14 cellular contexts compared by ENCODE assay signal in the genomic region with DNA sequence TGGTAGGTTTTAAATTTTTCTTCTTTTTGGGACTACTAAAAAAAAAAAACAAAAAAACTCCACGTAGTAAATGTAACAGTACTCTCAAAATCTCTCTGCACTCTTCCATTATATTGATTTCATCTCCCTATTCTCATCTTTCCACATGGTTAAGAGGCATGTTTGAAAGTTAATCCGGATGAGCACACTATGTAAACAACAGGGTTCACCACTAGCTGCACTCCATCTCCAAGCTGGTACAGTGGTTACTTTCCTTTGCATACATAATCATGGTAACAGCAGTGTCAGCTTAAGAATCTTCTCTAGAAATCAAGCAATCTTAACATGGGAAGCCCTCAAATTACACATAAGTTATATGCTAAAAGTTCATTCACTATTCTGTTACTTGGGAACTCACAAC.
DNase-seq lines count a peak whose midpoint lies in the region; ATAC-seq and TF ChIP-seq lines count a peak whose summit lies in the region.
"Had no signal": no experiment of that assay in that cellular context is flagged by ENCODE, and none has a peak within 500 bp of the region (broad histone marks: within the 10 kb centered on the region; RNA-seq: fewer than 3 reads in every experiment).

No MANE protein-coding gene starts in this region.

- no peak overlapping the region for H3K9ac ChIP-seq in KMS-11
- H3K9ac ChIP-seq in OCI-LY3 (ENCODE audit: low read length), result no peak overlapping the region

- H2AFZ ChIP-seq in KMS-11 (ENCODE audit: low read depth) (no peak overlapping the region), OCI-LY3 (ENCODE audit: low read depth, low read length) (no peak overlapping the region)

- peak; percentile 54 for DNase-seq in COLO668 (lab: John Stamatoyannopoulos, UW; ENCODE audit: unreplicated experiment)
- DNase-seq in glomerular visceral epithelial cell (ENCODE audit: extremely low spot score), result peak; percentile 16
- no peak for DNase-seq in HT-29 (ENCODE audit: low spot score)
- DNase-seq in dedifferentiated amniotic fluid mesenchymal stem cell (ENCODE audit: extremely low spot score), result no peak
- DNase-seq in KBM-7, result no peak
- no peak for DNase-seq in left ventricle myocardium superior
- DNase-seq: activated CD4-positive, alpha-beta T cell treated with anti-CD3 and anti-CD28 coated beads for 36 hours; activated naive CD4-positive, alpha-beta T cell treated with anti-CD3 and anti-CD28 coated beads, Interleukin-2, amount 50 U/mL, for 16 hours; central memory CD4-positive, alpha-beta T cell; endodermal cell; gastrocnemius medialis had no signal

- no peaks in the 10 kb centered on the region for H3K79me2 ChIP-seq in KMS-11 (ENCODE audit: insufficient read depth, low read depth)
- no peaks in the 10 kb centered on the region for H3K79me2 ChIP-seq in OCI-LY3 (ENCODE audit: low read length)

- peak overlapping the region; percentile 27; the same call in 1 of the 2 replicates for H3K4me2 ChIP-seq in KMS-11
- H3K4me2 ChIP-seq in OCI-LY3 (ENCODE audit: low read length), result no peak overlapping the region

- TF ChIP-seq CTCF in KMS-11 (conservative IDR thresholded peaks at IDR 0.05; ENCODE audit: low read depth, low read length), result no peak
- TF ChIP-seq CTCF in OCI-LY3 (IDR thresholded peaks at IDR 0.05; ENCODE audit: low read depth, low read length), result no peak

- no peaks in the 10 kb centered on the region for H3K36me3 ChIP-seq in KMS-11 (ENCODE audit: insufficient read depth)
- peaks cover 24% of the 10 kb centered on the region for H3K36me3 ChIP-seq in OCI-LY3 (replicated peaks; ENCODE audit: low read depth, low read length)
- H3K36me3 ChIP-seq: gastrocnemius medialis had no signal

- H3K4me1 ChIP-seq in KMS-11 (ENCODE audit: low read depth, poor library complexity, severe bottlenecking), result peaks cover 80% of the 10 kb centered on the region
- H3K4me1 ChIP-seq in OCI-LY3 (ENCODE audit: low read length), result peaks cover 84% of the 10 kb centered on the region

- H3K27ac ChIP-seq in KMS-11, result no peak overlapping the region
- peak overlapping the region; percentile 37 for H3K27ac ChIP-seq in OCI-LY3 (ENCODE audit: low read length)
- H3K27ac ChIP-seq: gastrocnemius medialis had no signal

- intact Hi-C loops in left ventricle myocardium superior (cut with micrococcal nuclease), result no loop called here

- no peaks in the 10 kb centered on the region for H3K27me3 ChIP-seq in KMS-11 (ENCODE audit: insufficient read depth, low read depth)
- H3K27me3 ChIP-seq in OCI-LY3 (ENCODE audit: low read depth, low read length), result no peaks in the 10 kb centered on the region
- H3K27me3 ChIP-seq: gastrocnemius medialis had no signal

- no peaks in the 10 kb centered on the region for H4K20me1 ChIP-seq in KMS-11 (ENCODE audit: insufficient read depth)
- H4K20me1 ChIP-seq in OCI-LY3 (ENCODE audit: insufficient read depth, low read length), result no peaks in the 10 kb centered on the region

- H3K9me3 ChIP-seq in OCI-LY3 (ENCODE audit: insufficient read depth, low read length), result peaks cover 6% of the 10 kb centered on the region; the same call in 1 of the 2 replicates
- H3K9me3 ChIP-seq: gastrocnemius medialis had no signal

- in situ Hi-C loops in KBM-7 (cut with MboI; ENCODE audit: low pct_unique_long_range_greater_than_20kb, low sequenced_read_pairs), result no loop called here

- ATAC-seq in left ventricle myocardium superior, result no peak
- ATAC-seq: gastrocnemius medialis; stimulated activated effector memory CD8-positive, alpha-beta T cell treated with anti-CD3 and anti-CD28 coated beads, Interleukin-12 subunit alpha, Interleukin-12 subunit beta, amount 100 ng/mL, for 72 hours had no signal

- H3K4me3 ChIP-seq in KMS-11 (IDR thresholded peaks at IDR 0.05; ENCODE audit: insufficient read depth, low read depth, low read length) (no peak overlapping the region), OCI-LY3 (ENCODE audit: low read length) (no peak overlapping the region)
- H3K4me3 ChIP-seq: gastrocnemius medialis had no signal

Comparison
In these comparisons a context has a peak if more than half of its experiments do, and no peak if none do; other contexts are left out.
1. DNase-seq: peak in COLO668 (single experiment) and glomerular visceral epithelial cell (single experiment); none in HT-29 (single experiment), dedifferentiated amniotic fluid mesenchymal stem cell (single experiment), KBM-7 (single experiment) and left ventricle myocardium superior (single experiment).